9 cellular contexts compared by ENCODE assay signal in genomic region chr13:28532226-28533048, GRCh38. TPM values are rescaled to one million over a fixed set of nuclear protein-coding genes. Genes with fewer than 3 reads are reported as not detected.
A peak's percentile ranks its signal among the peaks of the same experiment; 100 is the strongest.
DNase-seq lines count a peak whose midpoint lies in the region; ATAC-seq and TF ChIP-seq lines count a peak whose summit lies in the region.
"Had no signal": no experiment of that assay in that cellular context is flagged by ENCODE, and none has a peak within 500 bp of the region (broad histone marks: within the 10 kb centered on the region; RNA-seq: fewer than 3 reads in every experiment).

No MANE protein-coding gene starts in this region.

- peaks cover 24% of the 10 kb centered on the region for H3K4me1 ChIP-seq in SJSA1 (replicated peaks)
- H3K4me1 ChIP-seq in neuron (ENCODE audit: insufficient read depth, low read length), result peaks cover 8% of the 10 kb centered on the region

- H3K36me3 ChIP-seq in SJSA1 (no peaks in the 10 kb centered on the region), neuron (ENCODE audit: insufficient read depth, low read length) (no peaks in the 10 kb centered on the region)

- no peaks in the 10 kb centered on the region for H3K9me3 ChIP-seq in SJSA1 (replicated peaks)
- H3K9me3 ChIP-seq in neuron (ENCODE audit: low read length), result peaks cover 13% of the 10 kb centered on the region

- ATAC-seq in HG02938 (IDR thresholded peaks at IDR 0.05; ENCODE audit: unreplicated experiment) (no peak), GM18858 (IDR thresholded peaks at IDR 0.05; ENCODE audit: unreplicated experiment) (no peak), GM19452 (IDR thresholded peaks at IDR 0.05; ENCODE audit: unreplicated experiment) (no peak)

- TF ChIP-seq CTCF in GM12864 (IDR thresholded peaks at IDR 0.05; ENCODE audit: low read depth, low read length, missing control alignments) (no peak), fibroblast of the aortic adventitia (IDR thresholded peaks at IDR 0.05; ENCODE audit: insufficient read depth, low read length) (no peak)

- no peak overlapping the region; the same call in 1 of the 2 replicates for H3K27ac ChIP-seq in SJSA1

- H2AFZ ChIP-seq in neuron (ENCODE audit: low read depth, low read length), result peak overlapping the region; percentile 22

- DNase-seq in GM12864 (ENCODE audit: low read depth) (no peak), SJSA1 (ENCODE audit: low read depth in 1 of 2, low spot score in 2 of 2) (peak; percentile 22 to 44), fibroblast of the aortic adventitia (ENCODE audit: low read depth) (no peak), NCI-H1092 (lab: John Stamatoyannopoulos, UW) (no peak)

- H3K4me3 ChIP-seq in GM12864 (ENCODE audit: low read depth, low read length), result peak overlapping the region; percentile 32
- H3K4me3 ChIP-seq in SJSA1, result peak overlapping the region; percentile 55
- H3K4me3 ChIP-seq in fibroblast of the aortic adventitia (ENCODE audit: low read depth, low read length), result peak overlapping the region; percentile 37
- H3K4me3 ChIP-seq in neuron (ENCODE audit: low read length), result no peak overlapping the region

- H3K27me3 ChIP-seq in SJSA1 (replicated peaks) (no peaks in the 10 kb centered on the region), neuron (ENCODE audit: insufficient read depth, low read length) (peaks cover 54% of the 10 kb centered on the region)

RNA-seq across cellular contexts. Expression of gene FLT1, which starts 37.5 kb away (rescaled TPM):
- 1.6 and 3.8 TPM in 2 replicates for total RNA-seq in SJSA1 (2014; rRNA removed; shearing (Covaris generic))
- 0.36 and 1.3 TPM in 2 replicates for total RNA-seq in fibroblast of the aortic adventitia (ENCODE audit: low replicate concordance)
- total RNA-seq: NCI-H460 had no signal

Comparison
In these comparisons a context has a peak if more than half of its experiments do, and no peak if none do; other contexts are left out.
1. DNase-seq: peak in SJSA1 (2 of 2); none in GM12864 (single experiment), fibroblast of the aortic adventitia (single experiment) and NCI-H1092 (single experiment).